ENCODE assay signal across 25 cellular contexts in genomic region chr15:68982002-68982401, GRCh38. TPM values are rescaled to one million over a fixed set of nuclear protein-coding genes. Genes with fewer than 3 reads are reported as not detected.
DNase-seq lines count a peak whose midpoint lies in the region; ATAC-seq and TF ChIP-seq lines count a peak whose summit lies in the region.
"Had no signal": no experiment of that assay in that cellular context is flagged by ENCODE, and none has a peak within 500 bp of the region (broad histone marks: within the 10 kb centered on the region; RNA-seq: fewer than 3 reads in every experiment).

No MANE protein-coding gene starts in this region.

- H2BK120ac ChIP-seq in IMR-90 (ENCODE audit: low read depth, low read length), result no peak overlapping the region

- no peak overlapping the region for H2AK5ac ChIP-seq in IMR-90 (ENCODE audit: low read depth, low read length)

- DNase-seq in D341Med (ENCODE audit: low spot score) (peak; percentile 61), IMR-90 (no peak), NCI-H446 treated with DMSO at 0.1 percent for 48 hours (lab: John Stamatoyannopoulos, UW) (peak; percentile 12), WERI-Rb-1 (no peak), GM13976 (ENCODE audit: low spot score) (no peak)
- DNase-seq in naive thymus-derived CD8-positive, alpha-beta T cell, result no peak
- DNase-seq: ACHN; Calu3; DMS53; H9; NCI-H1092; NCI-H1417 treated with DMSO at 0.1 percent for 48 hours; NCI-H187 treated with DMSO at 0.1 percent for 48 hours; NCI-H748 treated with DMSO at 0.1 percent for 48 hours; NK-92 treated with Interleukin-12 subunit alpha and Interleukin-12 subunit beta, amount 100 ng/mL, for 24 hours; PC-3; SJCRH30; T-helper 1 cell had no signal

- H3K27me3 Mint-ChIP-seq in naive thymus-derived CD8-positive, alpha-beta T cell, result peaks cover 3 to 18% (median 5%) of the 10 kb centered on the region in 5 donors
- H3K27me3 Mint-ChIP-seq: IgD-negative memory B cell had no signal

- no peak overlapping the region for H3K4me3 Mint-ChIP-seq in naive thymus-derived CD8-positive, alpha-beta T cell
- H3K4me3 Mint-ChIP-seq: GM23338; H9; IgD-negative memory B cell; T-helper 2 cell treated with Interferon-gamma antibody and Interleukin-4, amounts not matched to agents 5 μg/mL and 100 μg/mL, for 36 hours had no signal

- no TSS peak for BruUV-seq in IMR-90 (replicated peaks; lab: Mats Ljungman, UMichigan)

- no peak for TF ChIP-seq POLR2A in IMR-90 (IDR thresholded peaks at IDR 0.05; ENCODE audit: low read depth, low read length)

- TF ChIP-seq CTCF in IMR-90 (conservative IDR thresholded peaks at IDR 0.05; ENCODE audit: low read depth, low read length) (no peak), WERI-Rb-1 (IDR thresholded peaks at IDR 0.05; ENCODE audit: low read depth, low read length) (no peak), GM13976 (IDR thresholded peaks at IDR 0.05; ENCODE audit: borderline replicate concordance, control extremely low read depth, extremely low read depth, insufficient read depth, missing control alignments) (no peak)

- H3K9me3 ChIP-seq in IMR-90 (ENCODE audit: control insufficient read depth, insufficient read depth, low read length) (0 out of 2 replicates have a peak, but pooled peaks cover 2% of the 10 kb centered on the region), WERI-Rb-1 (ENCODE audit: severe bottlenecking) (peaks cover 23% of the 10 kb centered on the region)

- no peak overlapping the region for H3K4ac ChIP-seq in IMR-90 (ENCODE audit: low read depth, low read length)

- no peak overlapping the region for H3K4me2 ChIP-seq in IMR-90 (ENCODE audit: low read depth, low read length)
- H3K4me2 ChIP-seq: GM23338 had no signal

- H3K27me3 ChIP-seq in IMR-90 (ENCODE audit: control insufficient read depth, insufficient read depth, low read length) (peaks cover 21% of the 10 kb centered on the region), WERI-Rb-1 (ENCODE audit: insufficient read depth, low read depth, severe bottlenecking) (no peaks in the 10 kb centered on the region)

- H3K9me3 Mint-ChIP-seq in naive thymus-derived CD8-positive, alpha-beta T cell, result peaks cover 0 to 16% (median 8%) of the 10 kb centered on the region in 9 donors
- H3K9me3 Mint-ChIP-seq: T-helper 2 cell treated with Interferon-gamma antibody and Interleukin-4, amounts not matched to agents 5 μg/mL and 100 μg/mL, for 36 hours had no signal

- no peak overlapping the region for H2BK5ac ChIP-seq in IMR-90 (ENCODE audit: low read depth, low read length, poor library complexity, severe bottlenecking)

- in situ Hi-C loops in IMR-90 (cut with MboI; ENCODE audit: low sequenced_read_pairs), result no loop called here
- in situ Hi-C loops in GM13976 (cut with MboI; ENCODE audit: low sequenced_read_pairs, unreplicated experiment), result no loop called here

- H3K56ac ChIP-seq in IMR-90 (ENCODE audit: extremely low read depth, insufficient read depth, low read length), result no peak overlapping the region

- H3K36me3 Mint-ChIP-seq in naive thymus-derived CD8-positive, alpha-beta T cell, result peaks cover 0 to 8% (median 0%) of the 10 kb centered on the region in 3 donors

- dilution Hi-C loops in IMR-90 (cut with HindIII; ENCODE audit: low sequenced_read_pairs, unreplicated experiment), result no loop called here

- no peak overlapping the region for H4K91ac ChIP-seq in IMR-90 (ENCODE audit: insufficient read depth, low read depth, low read length)

- H3K23ac ChIP-seq in IMR-90 (ENCODE audit: low read depth, low read length), result no peak overlapping the region

- ATAC-seq in IMR-90 (ENCODE audit: low read depth), result no peak
- ATAC-seq in GM21825 (IDR thresholded peaks at IDR 0.05; ENCODE audit: unreplicated experiment), result no peak
- ATAC-seq in naive thymus-derived CD8-positive, alpha-beta T cell, result no peak
- ATAC-seq: GM23338, PC-3 had no signal

- CTCF ChIA-PET in IMR-90 (lab: Yijun Ruan, JAX), result no interaction called here

- WGBS in IMR-90 (ENCODE audit: extremely low coverage in 2 of 2, insufficient read length in 1 of 2), 2 experiments, result no CpG with 5 or more reads among the region's 4 CpGs

- H2AK9ac ChIP-seq in IMR-90 (replicated peaks; ENCODE audit: low read depth, low read length, poor library complexity), result no peak overlapping the region

- no peaks in the 10 kb centered on the region for H3K4me1 ChIP-seq in IMR-90 (ENCODE audit: control insufficient read depth, insufficient read depth, low read length)
- H3K4me1 ChIP-seq: SJCRH30 had no signal

- no peak for TF ChIP-seq RAD21 in IMR-90 (IDR thresholded peaks at IDR 0.05; ENCODE audit: low read length)

- intact Hi-C loops in IMR-90 (cut with micrococcal nuclease), result no loop called here

- no peak overlapping the region for H2AFZ ChIP-seq in IMR-90 (replicated peaks; ENCODE audit: low read length, poor library complexity)
- H2AFZ ChIP-seq: GM23338 had no signal

- H4K8ac ChIP-seq in IMR-90 (ENCODE audit: low read depth in 2 of 2, low read length in 2 of 2), result no peak overlapping the region

- no peaks in the 10 kb centered on the region for H3K4me1 Mint-ChIP-seq in naive thymus-derived CD8-positive, alpha-beta T cell
- H3K4me1 Mint-ChIP-seq: GM23338, H9, IgD-negative memory B cell had no signal

- no peak overlapping the region for H3K14ac ChIP-seq in IMR-90 (replicated peaks; ENCODE audit: low read depth, low read length)

- H3K9me1 ChIP-seq in IMR-90 (ENCODE audit: insufficient read depth, low read length), result no peaks in the 10 kb centered on the region

- no peak overlapping the region for H3K27ac Mint-ChIP-seq in naive thymus-derived CD8-positive, alpha-beta T cell
- H3K27ac Mint-ChIP-seq: GM23338; H9; IgD-negative memory B cell; T-helper 2 cell treated with Interferon-gamma antibody and Interleukin-4, amounts not matched to agents 5 μg/mL and 100 μg/mL, for 36 hours had no signal

- H3K27ac ChIP-seq in IMR-90 (ENCODE audit: insufficient read depth, low read length), result no peak overlapping the region
- H3K27ac ChIP-seq in WERI-Rb-1, result peak overlapping the region; percentile 50
- H3K27ac ChIP-seq: SJCRH30 had no signal

- H2BK20ac ChIP-seq in IMR-90 (ENCODE audit: low read depth, low read length), result no peak overlapping the region

- H3K18ac ChIP-seq in IMR-90 (ENCODE audit: low read depth, low read length), result no peak overlapping the region

- H3K9ac ChIP-seq in IMR-90 (ENCODE audit: low read depth, low read length), result no peak overlapping the region

- no peaks in the 10 kb centered on the region for H3K79me1 ChIP-seq in IMR-90 (ENCODE audit: low read depth in 1 of 2, low read length in 2 of 2)

- POLR2A ChIA-PET in IMR-90 (lab: Charles Lee; ENCODE audit: unreplicated experiment), result no interaction called here
- POLR2A ChIA-PET in naive thymus-derived CD8-positive, alpha-beta T cell (lab: Charles Lee), result no interaction called here

- no peak overlapping the region for H3K4me3 ChIP-seq in IMR-90 (ENCODE audit: insufficient read depth, low read depth, low read length)
- no peak overlapping the region for H3K4me3 ChIP-seq in WERI-Rb-1 (ENCODE audit: low read depth, low read length)
- H3K4me3 ChIP-seq: GM23338, SJCRH30 had no signal

- H4K5ac ChIP-seq in IMR-90 (ENCODE audit: low read depth, low read length), result no peak overlapping the region

- H2BK15ac ChIP-seq in IMR-90 (ENCODE audit: low read depth, low read length), result no peak overlapping the region

- H4K20me1 ChIP-seq in IMR-90 (ENCODE audit: insufficient read depth, low read length), result no peaks in the 10 kb centered on the region

- H3K36me3 ChIP-seq in IMR-90 (ENCODE audit: control insufficient read depth, insufficient read depth, low read length), result no peaks in the 10 kb centered on the region
- H3K36me3 ChIP-seq in WERI-Rb-1, result no peaks in the 10 kb centered on the region
- H3K36me3 ChIP-seq: SJCRH30 had no signal

TF ChIP-seq in IMR-90, 13 proteins besides CTCF, POLR2A, EP300 and RAD21:
- no peak for TF ChIP-seq ELK1 (IDR thresholded peaks at IDR 0.05; ENCODE audit: borderline replicate concordance, low read depth, low read length)
- TF ChIP-seq CHD1 (IDR thresholded peaks at IDR 0.05; ENCODE audit: low read depth, low read length), result no peak
- TF ChIP-seq MAZ (IDR thresholded peaks at IDR 0.05; ENCODE audit: borderline replicate concordance, low read depth, low read length), result no peak
- TF ChIP-seq SMC3 (IDR thresholded peaks at IDR 0.05; ENCODE audit: low read depth, low read length), result no peak
- TF ChIP-seq NFE2L2 (IDR thresholded peaks at IDR 0.05; ENCODE audit: low read depth, low read length), result peak; percentile 56
- TF ChIP-seq MAFK (IDR thresholded peaks at IDR 0.05; ENCODE audit: low read depth, low read length), result no peak
- TF ChIP-seq CEBPB (IDR thresholded peaks at IDR 0.05; ENCODE audit: low read depth, low read length), result no peak
- no peak for TF ChIP-seq RFX5 (IDR thresholded peaks at IDR 0.05; ENCODE audit: low read depth, low read length)
- no peak for TF ChIP-seq BHLHE40 (IDR thresholded peaks at IDR 0.05; ENCODE audit: low read depth, low read length)

RNA-seq across cellular contexts. Expression of gene NOX5, which starts 32.5 kb away (rescaled TPM):
- total RNA-seq in IMR-90 (2012; rRNA removed), result under 0.01 TPM in 1 of 2 replicates, not detected in the other
- 0.07 and 0.20 TPM in 2 replicates for polyA plus RNA-seq in IMR-90 (2012; rRNA removed)
- 0.05 and 0.11 TPM in 2 replicates for polyA plus RNA-seq in IMR-90 (2012; cell fraction: cytosol; rRNA removed)
- polyA plus RNA-seq in IMR-90 (2012; cell fraction: nucleus; rRNA removed; ENCODE audit: low replicate concordance), result 0.60 and 0.65 TPM in 2 replicates
- under 1 TPM; 0.05 TPM for total RNA-seq in naive thymus-derived CD8-positive, alpha-beta T cell
- polyA plus RNA-seq in naive thymus-derived CD8-positive, alpha-beta T cell, result not detected
- total RNA-seq: Daoy, G401, SJCRH30 had no signal
- polyA plus RNA-seq: GM23338, IgD-negative memory B cell had no signal

RNA-seq across cellular contexts. Expression of gene SPESP1, which starts 51.7 kb away (rescaled TPM):
- total RNA-seq in IMR-90 (2012; rRNA removed), result 3.0 and 3.3 TPM in 2 replicates
- polyA plus RNA-seq in IMR-90 (2012; rRNA removed), result 2.9 TPM in 2 replicates
- polyA plus RNA-seq in IMR-90 (2012; cell fraction: cytosol; rRNA removed), result 1.2 and 1.4 TPM in 2 replicates
- polyA plus RNA-seq in IMR-90 (2012; cell fraction: nucleus; rRNA removed; ENCODE audit: low replicate concordance), result 0.20 and 1.5 TPM in 2 replicates
- under 1 TPM; 0.60 to 0.69 TPM for total RNA-seq in naive thymus-derived CD8-positive, alpha-beta T cell
- polyA plus RNA-seq in naive thymus-derived CD8-positive, alpha-beta T cell, result under 1 TPM; 0.36 to 0.94 (median 0.80) TPM
- total RNA-seq: Calu3, Daoy, GM23338, H9, NCI-H460, PC-3, SJCRH30 had no signal
- polyA plus RNA-seq: GM23338 had no signal

Comparison
In these comparisons a context has a peak if more than half of its experiments do, and no peak if none do; other contexts are left out.
1. DNase-seq: peak in D341Med (single experiment) and NCI-H446 treated with DMSO at 0.1 percent for 48 hours (single experiment); none in IMR-90 (single experiment), WERI-Rb-1 (single experiment), naive thymus-derived CD8-positive, alpha-beta T cell (0 of 10) and GM13976 (single experiment).